In genomic region chr15:65177901-65178300, GRCh38 we compare ENCODE assay signal across 1 cellular context.
TF ChIP-seq lines count a peak whose summit lies in the region.

No MANE protein-coding gene starts in this region.

TF ChIP-seq in HCT116, 20 proteins besides CTCF, POLR2A, EP300 and RAD21:
- TF ChIP-seq FOSL1 (IDR thresholded peaks at IDR 0.05; ENCODE audit: low read depth) (peak; percentile 25; the same call in 1 of the 2 replicates), EGR1 (IDR thresholded peaks at IDR 0.05; ENCODE audit: low read depth) (no peak)
TF ChIP-seq in HCT116: peak in this region for 1.
